8 cellular contexts compared by ENCODE assay signal in the genomic region with DNA sequence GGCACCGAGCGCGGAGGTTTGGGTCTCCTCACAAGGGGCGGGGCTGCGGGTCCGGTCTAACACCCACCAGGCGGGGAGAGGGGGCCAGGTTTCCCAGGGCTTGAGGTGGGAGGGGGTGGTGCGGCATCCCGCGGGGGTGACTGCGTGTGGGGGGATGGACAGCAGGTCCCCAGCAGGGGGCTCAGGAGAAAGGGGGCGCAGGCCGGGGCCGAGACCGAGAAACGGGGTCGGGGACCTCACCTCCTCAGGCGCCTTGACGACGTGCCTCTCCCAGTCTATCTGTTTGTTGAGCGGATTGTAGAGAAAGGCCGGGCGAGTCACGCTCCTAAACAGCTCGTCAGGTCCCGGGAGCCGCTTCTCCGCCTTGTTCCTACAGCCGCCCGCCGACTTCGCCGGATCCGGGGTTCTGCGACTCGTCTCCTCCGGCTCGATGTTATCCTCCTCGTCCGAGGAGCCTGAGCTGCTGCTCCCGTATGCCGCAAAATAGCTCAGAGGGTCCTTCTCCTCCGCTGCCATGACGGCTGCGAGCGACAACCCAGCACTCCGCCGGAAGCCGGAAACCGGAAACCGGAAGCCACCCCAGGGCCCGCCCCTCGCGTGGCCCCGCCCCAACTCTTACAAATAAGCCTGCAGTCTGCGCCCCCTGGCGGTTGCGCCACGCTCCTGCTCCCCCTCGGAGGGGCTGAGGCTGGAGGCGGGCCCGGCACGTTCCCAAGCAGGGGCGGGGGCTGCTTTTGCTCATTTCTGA. TPM values are rescaled to one million over a fixed set of nuclear protein-coding genes. Genes with fewer than 3 reads are reported as not detected.
DNase-seq lines count a peak whose midpoint lies in the region; TF ChIP-seq lines count a peak whose summit lies in the region.

A gene (minus strand): TSS at position 545 of the 748 bp plus-strand sequence. CDS start 29 bp downstream, at position 516.

- H3K9me3 ChIP-seq in MM.1S (replicated peaks; ENCODE audit: insufficient read depth, low read length), result no peaks in the 10 kb centered on the region
- no peaks in the 10 kb centered on the region for H3K9me3 ChIP-seq in stomach smooth muscle (ENCODE audit: control insufficient read depth in 2 of 2, low read length in 2 of 2)

- peak within 1 kb of the TSS; percentile 91 for H3K27ac Mint-ChIP-seq in neural crest cell (ENCODE audit: unreplicated experiment)

- H3K4me1 ChIP-seq in MM.1S (ENCODE audit: low read length), result peaks cover 7% of the 10 kb centered on the region
- peaks cover 13% of the 10 kb centered on the region for H3K4me1 ChIP-seq in stomach smooth muscle (ENCODE audit: control insufficient read depth, insufficient read depth, low read length)

- TF ChIP-seq CTCF in MM.1S (IDR thresholded peaks at IDR 0.05; ENCODE audit: low read length) (peak; percentile 90), fibroblast of villous mesenchyme (IDR thresholded peaks at IDR 0.05; ENCODE audit: insufficient read depth, low read depth, low read length) (peak; percentile 88), neural crest cell (conservative IDR thresholded peaks at IDR 0.05) (peak; percentile 98)

- peaks cover 31% of the 10 kb centered on the region for H3K4me1 Mint-ChIP-seq in neural crest cell

- H3K27ac ChIP-seq in MM.1S (ENCODE audit: low read length), result peak within 1 kb of the TSS; percentile 40; the same call in 1 of the 2 replicates
- H3K27ac ChIP-seq in stomach smooth muscle (ENCODE audit: low read length), result peak within 1 kb of the TSS; percentile 56

- H3K79me2 ChIP-seq in MM.1S (ENCODE audit: low read length), result peaks cover 37% of the 10 kb centered on the region

- no peaks in the 10 kb centered on the region for H3K27me3 Mint-ChIP-seq in neural crest cell (ENCODE audit: low read depth)

- peaks cover 5% of the 10 kb centered on the region for H3K9me3 Mint-ChIP-seq in neural crest cell

- H3K27me3 ChIP-seq in MM.1S (replicated peaks; ENCODE audit: insufficient read depth, low read length) (no peaks in the 10 kb centered on the region), stomach smooth muscle (ENCODE audit: control insufficient read depth in 1 of 2, insufficient read depth in 2 of 2, low read length in 2 of 2) (no peaks in the 10 kb centered on the region)

- H3K36me3 ChIP-seq in MM.1S (replicated peaks; ENCODE audit: insufficient read depth, low read length) (peaks cover 3% of the 10 kb centered on the region; the same call in 1 of the 2 replicates), stomach smooth muscle (ENCODE audit: control insufficient read depth in 2 of 2, insufficient read depth in 2 of 2, low read length in 2 of 2) (peaks cover 0 to 8% of the 10 kb centered on the region in 2 donors)

- no peaks in the 10 kb centered on the region for H3F3A ChIP-seq in MM.1S (ENCODE audit: insufficient read depth, low read length)

- peak; percentile 60 for DNase-seq in GF-D8 (lab: John Stamatoyannopoulos, UW)
- DNase-seq in HCEC 1CT, result peak; percentile 89
- peak; percentile 92 for DNase-seq in MM.1S
- DNase-seq in SIG-M5 (lab: John Stamatoyannopoulos, UW), result peak; percentile 37
- peak; percentile 96 for DNase-seq in activated gamma-delta T cell treated with Interleukin-2 at 50 U/mL for 16 hours
- DNase-seq in fibroblast of villous mesenchyme (ENCODE audit: low read depth), result peak; percentile 95
- DNase-seq in neural crest cell (ENCODE audit: low read depth, low spot score), result peak; percentile 100

- no peaks in the 10 kb centered on the region for H3K9me2 ChIP-seq in MM.1S (replicated peaks; ENCODE audit: insufficient read depth, low read length)

- peak within 1 kb of the TSS; percentile 99 for H3K4me3 Mint-ChIP-seq in neural crest cell

- peak within 1 kb of the TSS; percentile 95 for H3K4me3 ChIP-seq in MM.1S (ENCODE audit: low read length)
- H3K4me3 ChIP-seq in fibroblast of villous mesenchyme (ENCODE audit: low read depth, low read length), result peak within 1 kb of the TSS; percentile 78
- H3K4me3 ChIP-seq in stomach smooth muscle (ENCODE audit: low read length in 2 of 2), result peak within 1 kb of the TSS; percentile 82 to 95

- peak within 1 kb of the TSS; percentile 79 for H3K9ac ChIP-seq in MM.1S (ENCODE audit: low read length)
- peak within 1 kb of the TSS; percentile 79 to 89 for H3K9ac ChIP-seq in stomach smooth muscle (ENCODE audit: low read length in 2 of 2)

- peaks cover 24% of the 10 kb centered on the region for H3K36me3 Mint-ChIP-seq in neural crest cell (ENCODE audit: low read depth)

- H4K20me1 ChIP-seq in MM.1S (ENCODE audit: insufficient read depth, low read length), result no peaks in the 10 kb centered on the region

- peak within 1 kb of the TSS; percentile 92 for H2AFZ ChIP-seq in MM.1S (ENCODE audit: low read length)

- peak within 1 kb of the TSS; percentile 90 for H3K4me2 ChIP-seq in MM.1S (ENCODE audit: low read depth, low read length)

RNA-seq across cellular contexts. Expression of the gene that starts here (rescaled TPM):
- total RNA-seq in fibroblast of villous mesenchyme, result 14.2 and 23.7 TPM in 2 replicates
- total RNA-seq in neural crest cell, result 30.9 and 37.3 TPM in 2 replicates

Comparison
In these comparisons a context has a peak if more than half of its experiments do, and no peak if none do; other contexts are left out.
1. Peak in every context shown above with its lines: DNase-seq, H3K4me3 ChIP-seq and H3K27ac ChIP-seq.
2. DNase-seq: peak in every context shown above with its lines; median percentile 100 in neural crest cell; 96 in activated gamma-delta T cell treated with Interleukin-2 at 50 U/mL for 16 hours; 95 in fibroblast of villous mesenchyme; 92 in MM.1S; 89 in HCEC 1CT; 60 in GF-D8; 37 in SIG-M5.